8 cellular contexts compared by ENCODE assay signal in the genomic region with DNA sequence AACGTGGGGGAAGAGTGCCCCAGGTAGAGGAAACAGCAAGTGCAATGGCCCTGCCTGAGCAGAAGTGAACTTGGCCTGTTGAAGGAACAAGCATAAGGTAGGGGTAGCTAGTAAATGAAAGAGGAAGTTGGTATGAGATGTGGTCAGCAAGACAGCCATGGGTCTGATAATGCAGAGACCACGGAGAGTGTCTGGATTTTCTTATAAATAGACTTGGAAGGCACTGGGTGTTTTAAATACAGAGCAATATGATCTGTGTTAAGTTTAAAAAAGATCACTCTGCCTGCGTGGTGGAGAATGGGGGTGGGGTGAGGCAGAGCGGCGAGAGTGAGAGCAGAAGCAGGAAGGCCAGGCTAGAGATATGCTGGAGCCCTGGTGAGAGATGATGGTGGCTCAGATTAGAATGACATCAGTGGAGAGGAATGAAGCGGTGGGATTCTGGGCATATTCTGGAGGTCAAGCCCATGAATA. TPM values are rescaled to one million over a fixed set of nuclear protein-coding genes. Genes with fewer than 3 reads are reported as not detected.
DNase-seq lines count a peak whose midpoint lies in the region; ATAC-seq and TF ChIP-seq lines count a peak whose summit lies in the region.

No MANE protein-coding gene starts in this region.

- no peak overlapping the region for H3K27ac Mint-ChIP-seq in GM23338
- peak overlapping the region; percentile 81 for H3K27ac Mint-ChIP-seq in activated T-helper 2 cell treated with anti-CD3 and anti-CD28 coated beads, Interferon-gamma antibody, Interleukin-2, Interleukin-4, amounts not matched to agents 10 μg/mL and 5 μg/mL and 100 μg/mL, durations not matched to agents 14 hours and 24 hours and 36 hours

- H3K4me2 ChIP-seq in GM23338 (no peak overlapping the region), Loucy (ENCODE audit: low read depth, low read length, poor library complexity, severe bottlenecking) (peak overlapping the region; percentile 74)

- peak overlapping the region; percentile 35 for H3K9ac ChIP-seq in Loucy (ENCODE audit: low read depth, low read length, poor library complexity, severe bottlenecking)

- H3K36me3 Mint-ChIP-seq in GM23338 (ENCODE audit: low read depth), result peaks cover 14% of the 10 kb centered on the region; the same call in 2 of the 3 replicates
- H3K36me3 Mint-ChIP-seq in activated T-helper 2 cell treated with anti-CD3 and anti-CD28 coated beads, Interferon-gamma antibody, Interleukin-2, Interleukin-4, amounts not matched to agents 10 μg/mL and 5 μg/mL and 100 μg/mL, durations not matched to agents 14 hours and 24 hours and 36 hours (ENCODE audit: low read depth), result peaks cover 86% of the 10 kb centered on the region

- H3K4me1 Mint-ChIP-seq in GM23338, result peaks cover 17% of the 10 kb centered on the region
- H3K4me1 Mint-ChIP-seq in activated T-helper 2 cell treated with anti-CD3 and anti-CD28 coated beads, Interferon-gamma antibody, Interleukin-2, Interleukin-4, amounts not matched to agents 10 μg/mL and 5 μg/mL and 100 μg/mL, durations not matched to agents 14 hours and 24 hours and 36 hours (ENCODE audit: low read depth), result peaks cover 59% of the 10 kb centered on the region

- intact Hi-C loops in activated T-helper 2 cell treated with anti-CD3 and anti-CD28 coated beads, Interferon-gamma antibody, Interleukin-2, Interleukin-4, amounts not matched to agents 10 μg/mL and 5 μg/mL and 100 μg/mL, durations not matched to agents 14 hours and 24 hours and 36 hours (cut with micrococcal nuclease), result loop anchor here (1.0 kb wide), 2 partner anchors 12 to 31 kb away; no protein-coding TSS in a partner anchor

- H3K79me2 ChIP-seq in GM23338 (replicated peaks; ENCODE audit: insufficient read depth) (peaks cover 23% of the 10 kb centered on the region; the same call in 1 of the 2 replicates), Loucy (ENCODE audit: insufficient read depth, low read length) (0 out of 2 replicates have a peak, but pooled peaks cover 6% of the 10 kb centered on the region)

- H4K20me1 ChIP-seq in GM23338 (replicated peaks; ENCODE audit: insufficient read depth) (0 out of 2 replicates have a peak, but pooled peaks cover 3% of the 10 kb centered on the region), Loucy (ENCODE audit: insufficient read depth, low read length, poor library complexity, severe bottlenecking) (no peaks in the 10 kb centered on the region)

- no peaks in the 10 kb centered on the region for H3K9me3 ChIP-seq in Loucy (ENCODE audit: insufficient read depth, low read depth, low read length)

- H3K9me2 ChIP-seq in GM23338 (ENCODE audit: insufficient read depth), result no peaks in the 10 kb centered on the region
- H3K9me2 ChIP-seq in Loucy (replicated peaks; ENCODE audit: low read depth, low read length), result no peaks in the 10 kb centered on the region

- H3K27ac ChIP-seq in GM23338 (ENCODE audit: low read depth) (no peak overlapping the region), caudate nucleus (ENCODE audit: low read depth, low read length) (no peak overlapping the region)

- peaks cover 17% of the 10 kb centered on the region for H3K27me3 Mint-ChIP-seq in GM23338 (ENCODE audit: insufficient read depth, low read depth, poor library complexity)
- H3K27me3 Mint-ChIP-seq in activated T-helper 2 cell treated with anti-CD3 and anti-CD28 coated beads, Interferon-gamma antibody, Interleukin-2, Interleukin-4, amounts not matched to agents 10 μg/mL and 5 μg/mL and 100 μg/mL, durations not matched to agents 14 hours and 24 hours and 36 hours (ENCODE audit: low read depth), result no peaks in the 10 kb centered on the region

- no peaks in the 10 kb centered on the region for H3K36me3 ChIP-seq in GM23338 (ENCODE audit: insufficient read depth)
- no peaks in the 10 kb centered on the region for H3K36me3 ChIP-seq in Loucy (ENCODE audit: insufficient read depth, low read length)

- TF ChIP-seq CTCF in GM23338 (conservative IDR thresholded peaks at IDR 0.05; ENCODE audit: low read depth in 2 of 2) (no peak), Loucy (conservative IDR thresholded peaks at IDR 0.05; ENCODE audit: low read length) (no peak)

- H3K27me3 ChIP-seq in GM23338 (ENCODE audit: insufficient read depth) (peaks cover 18% of the 10 kb centered on the region), Loucy (ENCODE audit: insufficient read depth, low read length, poor library complexity, severe bottlenecking) (no peaks in the 10 kb centered on the region)

- H2AFZ ChIP-seq in GM23338 (no peak overlapping the region), Loucy (ENCODE audit: low read length) (peak overlapping the region; percentile 79; the same call in 1 of the 2 replicates)

- peak; percentile 96 for ATAC-seq in GM18508 (IDR thresholded peaks at IDR 0.05; ENCODE audit: insufficient read depth, unreplicated experiment)
- no peak for ATAC-seq in GM23338
- ATAC-seq in left lobe of liver, result peak; percentile 12

- H3K4me1 ChIP-seq in GM23338 (ENCODE audit: insufficient read depth) (peaks cover 7% of the 10 kb centered on the region), Loucy (ENCODE audit: insufficient read depth, low read length, poor library complexity, severe bottlenecking) (peaks cover 21% of the 10 kb centered on the region)

- DNase-seq in GM23338 (ENCODE audit: low spot score) (peak; percentile 44), left lobe of liver (ENCODE audit: low spot score) (no peak), caudate nucleus (lab: John Stamatoyannopoulos, UW) (no peak), DMS153 treated with DMSO at 0.1 percent for 48 hours (lab: John Stamatoyannopoulos, UW; ENCODE audit: unreplicated experiment) (no peak), NCI-H1048 (lab: John Stamatoyannopoulos, UW) (no peak)
- DNase-seq in activated T-helper 2 cell treated with anti-CD3 and anti-CD28 coated beads, Interferon-gamma antibody, Interleukin-2, Interleukin-4, amounts not matched to agents 10 μg/mL and 5 μg/mL and 100 μg/mL, durations not matched to agents 14 hours and 24 hours and 36 hours (ENCODE audit: low spot score), result peak; percentile 31

- no peaks in the 10 kb centered on the region for H3F3A ChIP-seq in GM23338 (replicated peaks; ENCODE audit: low read depth)
- no peaks in the 10 kb centered on the region for H3F3A ChIP-seq in Loucy (ENCODE audit: low read depth)

- H3K9me3 Mint-ChIP-seq in GM23338, result no peaks in the 10 kb centered on the region; the same call in 2 of the 3 replicates
- no peaks in the 10 kb centered on the region for H3K9me3 Mint-ChIP-seq in activated T-helper 2 cell treated with anti-CD3 and anti-CD28 coated beads, Interferon-gamma antibody, Interleukin-2, Interleukin-4, amounts not matched to agents 10 μg/mL and 5 μg/mL and 100 μg/mL, durations not matched to agents 14 hours and 24 hours and 36 hours

- no peak overlapping the region; the same call in 2 of the 3 replicates for H3K4me3 Mint-ChIP-seq in GM23338
- peak overlapping the region; percentile 94 for H3K4me3 Mint-ChIP-seq in activated T-helper 2 cell treated with anti-CD3 and anti-CD28 coated beads, Interferon-gamma antibody, Interleukin-2, Interleukin-4, amounts not matched to agents 10 μg/mL and 5 μg/mL and 100 μg/mL, durations not matched to agents 14 hours and 24 hours and 36 hours (ENCODE audit: low read depth)

- H3K4me3 ChIP-seq in GM23338 (no peak overlapping the region), Loucy (ENCODE audit: low read length, poor library complexity, severe bottlenecking) (peak overlapping the region; percentile 60)

TF ChIP-seq in GM23338, 12 proteins besides CTCF, POLR2A, EP300 and RAD21 (continues in another document):
- TF ChIP-seq ZNF331 (CRISPR knock-in tag; IDR thresholded peaks at IDR 0.05; ENCODE audit: low read depth) (no peak), JUNB (IDR thresholded peaks at IDR 0.05; ENCODE audit: unreplicated experiment) (no peak), CREB1 (CRISPR knock-in tag; IDR thresholded peaks at IDR 0.05; ENCODE audit: low read depth) (no peak), ZNF114 (CRISPR knock-in tag; IDR thresholded peaks at IDR 0.05) (no peak)

RNA-seq across cellular contexts. Expression of a gene that starts 4.2 kb away (rescaled TPM):
- total RNA-seq in GM23338 (2014; rRNA removed; shearing (Covaris generic)), result 13.2 and 13.3 TPM in 2 replicates
- polyA plus RNA-seq in GM23338 (2016; fragmentation: Nextera tagmentation; extraction: Ambion mirVana), result 9.1 and 10.0 TPM in 2 replicates
- total RNA-seq in activated T-helper 2 cell treated with anti-CD3 and anti-CD28 coated beads, Interferon-gamma antibody, Interleukin-2, Interleukin-4, amounts not matched to agents 10 μg/mL and 5 μg/mL and 100 μg/mL, durations not matched to agents 14 hours and 24 hours and 36 hours, result 229 and 237 TPM in 2 replicates
- 2.9 TPM for total RNA-seq in left lobe of liver

Comparison
In these comparisons a context has a peak if more than half of its experiments do, and no peak if none do; other contexts are left out.
1. DNase-seq: peak in GM23338 (single experiment) and activated T-helper 2 cell treated with anti-CD3 and anti-CD28 coated beads, Interferon-gamma antibody, Interleukin-2, Interleukin-4, amounts not matched to agents 10 μg/mL and 5 μg/mL and 100 μg/mL, durations not matched to agents 14 hours and 24 hours and 36 hours (single experiment); none in left lobe of liver (single experiment), caudate nucleus (0 of 61), DMS153 treated with DMSO at 0.1 percent for 48 hours (single experiment) and NCI-H1048 (single experiment).
2. RNA of a gene that starts 4.2 kb away (total RNA-seq): 229 to 237 TPM in activated T-helper 2 cell treated with anti-CD3 and anti-CD28 coated beads, Interferon-gamma antibody, Interleukin-2, Interleukin-4, amounts not matched to agents 10 μg/mL and 5 μg/mL and 100 μg/mL, durations not matched to agents 14 hours and 24 hours and 36 hours; 13.2 to 13.3 TPM in GM23338 and 2.9 TPM in left lobe of liver (single experiment); every median in the first group is over 10 times any median in the second.